1 cellular context compared by ENCODE assay signal in genomic region chr1:150973826-150974579, GRCh38.
TF ChIP-seq lines count a peak whose summit lies in the region.

No MANE protein-coding gene starts in this region.

TF ChIP-seq in liver, 16 proteins besides CTCF, POLR2A, EP300 and RAD21 (continued from another document):
- TF ChIP-seq REST (IDR thresholded peaks at IDR 0.05) (no peak), ATF3 (IDR thresholded peaks at IDR 0.05) (no peak), HNF4G (IDR thresholded peaks at IDR 0.05) (no peak), TAF1 (conservative IDR thresholded peaks at IDR 0.05) (no peak), RXRA (IDR thresholded peaks at IDR 0.05) (no peak)
